In the genomic region with DNA sequence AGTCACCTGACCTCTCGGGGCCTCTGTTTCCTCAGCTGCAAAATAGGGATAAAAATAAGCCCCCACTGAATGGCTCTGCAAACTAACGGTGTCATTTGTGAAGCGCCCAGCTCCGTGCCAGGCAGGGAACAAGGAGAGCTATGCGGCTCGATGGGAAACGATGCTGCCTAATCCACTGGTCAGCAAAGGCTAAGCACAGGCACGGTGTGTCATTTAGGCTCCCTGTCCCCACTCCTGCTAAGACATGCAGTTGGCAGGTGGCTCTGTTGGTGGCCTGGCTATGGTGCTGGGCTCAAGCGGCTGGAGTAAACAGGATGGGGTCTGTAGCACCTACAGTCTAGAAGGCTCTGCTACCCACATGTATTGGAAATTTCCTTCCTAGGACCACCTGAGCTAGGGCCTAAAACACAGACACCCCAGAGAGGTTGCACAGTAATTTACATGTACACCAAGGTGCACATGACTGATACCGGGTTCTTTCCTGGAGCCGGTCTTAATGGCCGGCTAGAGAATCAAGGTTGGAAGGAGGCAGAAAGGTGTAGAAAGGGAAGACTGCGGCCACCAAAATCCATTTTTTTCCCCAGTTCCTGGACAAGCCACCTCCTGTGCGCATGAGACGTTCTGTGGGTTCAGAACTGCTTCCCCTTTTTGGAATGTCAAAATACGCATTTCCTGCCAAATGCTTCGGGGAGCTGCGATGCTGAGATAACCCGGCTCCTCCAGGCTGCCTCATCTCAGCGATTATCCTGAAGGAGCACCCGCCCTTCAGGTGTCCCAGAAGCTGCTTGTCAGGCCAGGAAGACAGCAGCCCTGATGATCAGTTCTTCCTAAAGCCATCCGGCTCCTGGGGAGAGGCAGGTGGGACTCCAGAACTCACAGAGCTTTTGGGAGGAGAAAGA, we compare ENCODE assay signal across 9 cellular contexts. TPM values are rescaled to one million over a fixed set of nuclear protein-coding genes. Genes with fewer than 3 reads are reported as not detected.
DNase-seq lines count a peak whose midpoint lies in the region; ATAC-seq and TF ChIP-seq lines count a peak whose summit lies in the region.
"Had no signal": no experiment of that assay in that cellular context is flagged by ENCODE, and none has a peak within 500 bp of the region (broad histone marks: within the 10 kb centered on the region; RNA-seq: fewer than 3 reads in every experiment).

No MANE protein-coding gene starts in this region.

- H3K36me3 Mint-ChIP-seq in type B pancreatic cell: no peaks in the 10 kb centered on the region

- H3K9me3 ChIP-seq in lower lobe of right lung (no peaks in the 10 kb centered on the region), MG63 (no peaks in the 10 kb centered on the region)

- intact Hi-C loops in cardiac septum (cut with DNase I): no loop called here
- intact Hi-C loops in Right ventricle myocardium inferior (cut with DNase I): no loop called here
- intact Hi-C loops in lower lobe of right lung (cut with DNase I): no loop called here

- no peak overlapping the region for H3K27ac Mint-ChIP-seq in type B pancreatic cell

- H3K4me1 ChIP-seq in lower lobe of right lung (peaks cover 4% of the 10 kb centered on the region), foreskin keratinocyte (no peaks in the 10 kb centered on the region)

- peak overlapping the region; percentile 77 for H3K27ac ChIP-seq in lower lobe of right lung
- H3K27ac ChIP-seq in foreskin keratinocyte: no peak overlapping the region

- peaks cover 15% of the 10 kb centered on the region for H3K27me3 Mint-ChIP-seq in type B pancreatic cell

- H3K36me3 ChIP-seq in lower lobe of right lung (no peaks in the 10 kb centered on the region), MG63 (no peaks in the 10 kb centered on the region)

- peak; percentile 75 for DNase-seq in cardiac septum (ENCODE audit: low spot score)
- no peak for DNase-seq in Right ventricle myocardium inferior (ENCODE audit: missing footprints)
- peak; percentile 75 for DNase-seq in UCSD-AML1 (lab: John Stamatoyannopoulos, UW; ENCODE audit: unreplicated experiment)
- DNase-seq in lower lobe of right lung: peak; percentile 46
- peak; percentile 56 for DNase-seq in type B pancreatic cell (ENCODE audit: extremely low spot score, unreplicated experiment)
- DNase-seq in MG63: no peak
- DNase-seq in midbrain (lab: John Stamatoyannopoulos, UW): no peak
- no peak for DNase-seq in foreskin keratinocyte

- H3K4me3 ChIP-seq in lower lobe of right lung (peak overlapping the region; percentile 45), MG63 (no peak overlapping the region)

- H3K9me3 Mint-ChIP-seq in type B pancreatic cell: no peaks in the 10 kb centered on the region

- ATAC-seq in Right ventricle myocardium inferior: no peak
- ATAC-seq in lower lobe of right lung: peak; percentile 41 to 64
- no peak for ATAC-seq in foreskin keratinocyte

- H3K4me3 Mint-ChIP-seq in type B pancreatic cell: no peak overlapping the region

- H3K27me3 ChIP-seq in lower lobe of right lung (ENCODE audit: low read depth) (no peaks in the 10 kb centered on the region), MG63 (no peaks in the 10 kb centered on the region), foreskin keratinocyte (peaks cover 40% of the 10 kb centered on the region)

- peaks cover 4% of the 10 kb centered on the region for H3K4me1 Mint-ChIP-seq in type B pancreatic cell (ENCODE audit: unreplicated experiment)

- no peak for TF ChIP-seq CTCF in lower lobe of right lung (IDR thresholded peaks at IDR 0.05)
- TF ChIP-seq CTCF in type B pancreatic cell (conservative IDR thresholded peaks at IDR 0.05): no peak
- TF ChIP-seq CTCF in foreskin keratinocyte (conservative IDR thresholded peaks at IDR 0.05): no peak

RNA-seq across cellular contexts. Expression of a gene that starts 1.0 kb away (rescaled TPM):
- total RNA-seq in cardiac septum (0.89 TPM), Right ventricle myocardium inferior (1.1 TPM), lower lobe of right lung (7.0 TPM), type B pancreatic cell (ENCODE audit: low replicate concordance) (0.87 and 1.1 TPM in 2 replicates), foreskin keratinocyte (0.10 and 0.11 TPM in 2 replicates)
- 0.91 and 1.4 TPM in 2 replicates for total RNA-seq in MG63 (2014; rRNA removed; shearing (Covaris generic); ENCODE audit: low replicate concordance)
- polyA plus RNA-seq in foreskin keratinocyte: 0.11 and 0.14 TPM in 2 replicates
- total RNA-seq: bronchial epithelial cell had no signal

Comparison
In these comparisons a context has a peak if more than half of its experiments do, and no peak if none do; other contexts are left out.
1. DNase-seq: peak in cardiac septum (single experiment), UCSD-AML1 (single experiment), lower lobe of right lung (single experiment) and type B pancreatic cell (single experiment); none in Right ventricle myocardium inferior (single experiment), MG63 (single experiment), midbrain (single experiment) and foreskin keratinocyte (0 of 2).
2. ATAC-seq: peak in lower lobe of right lung (2 of 2); none in Right ventricle myocardium inferior (single experiment) and foreskin keratinocyte (single experiment).